In genomic region chr6:43297644-43298564, GRCh38 we compare ENCODE assay signal across 23 cellular contexts. TPM values are rescaled to one million over a fixed set of nuclear protein-coding genes. Genes with fewer than 3 reads are reported as not detected.
A peak's percentile ranks its signal among the peaks of the same experiment; 100 is the strongest.
DNase-seq lines count a peak whose midpoint lies in the region; ATAC-seq and TF ChIP-seq lines count a peak whose summit lies in the region.
"Had no signal": no experiment of that assay in that cellular context is flagged by ENCODE, and none has a peak within 500 bp of the region (broad histone marks: within the 10 kb centered on the region; RNA-seq: fewer than 3 reads in every experiment).

Gene SLC22A7 (plus strand): TSS chr6:43298260. CDS start chr6:43298359, 99 bp downstream.

- ATAC-seq in left cardiac atrium (peak; percentile 68 to 71), HG02642 (IDR thresholded peaks at IDR 0.05; ENCODE audit: poor library complexity, unreplicated experiment) (no peak)
- ATAC-seq in activated naive CD4-positive, alpha-beta T cell treated with anti-CD3 and anti-CD28 coated beads, Interleukin-2, amount 50 U/mL, for 72 hours = no peak

- DNase-seq in GM13977 (ENCODE audit: low spot score) (peak; percentile 17), RPMI8226 (peak; percentile 38), left cardiac atrium (peak; percentile 46), mucosa of gallbladder (ENCODE audit: low spot score) (peak; percentile 73), putamen (ENCODE audit: low spot score) (no peak), DMS 273 (lab: John Stamatoyannopoulos, UW; ENCODE audit: unreplicated experiment) (no peak)
- DNase-seq in activated naive CD4-positive, alpha-beta T cell treated with anti-CD3 and anti-CD28 coated beads, Interleukin-2, amount 50 U/mL, for 72 hours (ENCODE audit: low spot score in 2 of 2) = no peak
- DNase-seq: activated T-cell treated with anti-CD3 and anti-CD28 coated beads, Interleukin-2, amount 50 U/mL, for 24 hours; AML-193; Calu3; effector CD4-positive, alpha-beta T cell; GDM1; H9; hippocampal formation; NCI-H2227 treated with DMSO at 0.1 percent for 48 hours; ovary; spleen; tibial artery had no signal

- no peak for TF ChIP-seq CTCF in GM13977 (IDR thresholded peaks at IDR 0.05; ENCODE audit: extremely low read depth, insufficient read depth, missing control alignments)

- no peak within 1 kb of the TSS for H3K27ac Mint-ChIP-seq in activated naive CD4-positive, alpha-beta T cell treated with anti-CD3 and anti-CD28 coated beads, Interleukin-2, amount 50 U/mL, for 72 hours
- H3K27ac Mint-ChIP-seq: activated naive CD8-positive, alpha-beta T cell; activated T-cell treated with anti-CD3 and anti-CD28 coated beads, Interleukin-2, amount 50 U/mL, for 24 hours; H9 had no signal

- H3K36me3 Mint-ChIP-seq in activated naive CD4-positive, alpha-beta T cell treated with anti-CD3 and anti-CD28 coated beads, Interleukin-2, amount 50 U/mL, for 72 hours = no peaks in the 10 kb centered on the region
- H3K36me3 Mint-ChIP-seq: activated naive CD8-positive, alpha-beta T cell had no signal

- no peaks in the 10 kb centered on the region for H3K9me3 Mint-ChIP-seq in activated naive CD4-positive, alpha-beta T cell treated with anti-CD3 and anti-CD28 coated beads, Interleukin-2, amount 50 U/mL, for 72 hours
- H3K9me3 Mint-ChIP-seq: activated T-cell treated with anti-CD3 and anti-CD28 coated beads, Interleukin-2, amount 50 U/mL, for 24 hours; H9 had no signal

- intact Hi-C loops in left cardiac atrium (cut with DNase I) = no loop called here

- in situ Hi-C loops in GM13977 (cut with MboI; ENCODE audit: low pct_unique_long_range_greater_than_20kb, low sequenced_read_pairs, unreplicated experiment) = no loop called here

RNA-seq across cellular contexts. Expression of gene SLC22A7, which starts in this region (rescaled TPM):
- total RNA-seq in left cardiac atrium = not detected
- 0.37 TPM for total RNA-seq in mucosa of gallbladder
- not detected for total RNA-seq in activated naive CD4-positive, alpha-beta T cell treated with anti-CD3 and anti-CD28 coated beads, Interleukin-2, amount 50 U/mL, for 72 hours
- total RNA-seq: bronchial epithelial cell, Calu3, fibroblast of lung, H9, LHCN-M2, spleen had no signal

Comparison
In these comparisons a context has a peak if more than half of its experiments do, and no peak if none do; other contexts are left out.
1. Peak in DNase-seq and ATAC-seq in left cardiac atrium; RNA of the gene not detected or under 1 TPM.
2. Peak in DNase-seq in mucosa of gallbladder; RNA of the gene not detected or under 1 TPM.
3. DNase-seq: peak in GM13977 (single experiment) and RPMI8226 (single experiment); none in putamen (single experiment), DMS 273 (single experiment) and activated naive CD4-positive, alpha-beta T cell treated with anti-CD3 and anti-CD28 coated beads, Interleukin-2, amount 50 U/mL, for 72 hours (0 of 2).